Comparison of ENCODE assay signal across 14 cellular contexts in genomic region chr15:87369269-87369668, GRCh38.
DNase-seq lines count a peak whose midpoint lies in the region; ATAC-seq and TF ChIP-seq lines count a peak whose summit lies in the region.
"Had no signal": no experiment of that assay in that cellular context is flagged by ENCODE, and none has a peak within 500 bp of the region (broad histone marks: within the 10 kb centered on the region; RNA-seq: fewer than 3 reads in every experiment).

No MANE protein-coding gene starts in this region.

- TF ChIP-seq RAD21 in SK-N-SH (IDR thresholded peaks at IDR 0.05; ENCODE audit: low read length) = no peak

- H3K36me3 Mint-ChIP-seq in nephron progenitor cell (ENCODE audit: low read depth) = no peaks in the 10 kb centered on the region
- H3K36me3 Mint-ChIP-seq: activated naive CD8-positive, alpha-beta T cell treated with anti-CD3 and anti-CD28 coated beads, Interleukin-2, amount 10 ng/mL, durations not matched to agents 7 days and 5 days had no signal

- H3K4me1 ChIP-seq in SK-N-SH (ENCODE audit: control insufficient read depth in 1 of 2, insufficient read depth in 2 of 2, low read depth in 1 of 2, low read length in 1 of 2) = peaks cover 0 to 18% of the 10 kb centered on the region in 2 experiments; a peak in 1 of 4 replicates

- H3K27me3 Mint-ChIP-seq in nephron progenitor cell (ENCODE audit: low read depth, poor library complexity) = peaks cover 14% of the 10 kb centered on the region

- no peaks in the 10 kb centered on the region for H3K36me3 ChIP-seq in SK-N-SH (replicated peaks in 1 of 2; ENCODE audit: control insufficient read depth in 1 of 2, insufficient read depth in 2 of 2, low read length in 1 of 2)

- H3K4me1 Mint-ChIP-seq in nephron progenitor cell = no peaks in the 10 kb centered on the region
- H3K4me1 Mint-ChIP-seq: activated naive CD8-positive, alpha-beta T cell treated with anti-CD3 and anti-CD28 coated beads, Interleukin-2, amount 10 ng/mL, durations not matched to agents 7 days and 5 days had no signal

- H3K9me3 ChIP-seq in SK-N-SH = no peaks in the 10 kb centered on the region

- CTCF ChIA-PET in SK-N-SH (lab: Yijun Ruan, JAX) = no interaction called here

- TF ChIP-seq EP300 in SK-N-SH (IDR thresholded peaks at IDR 0.05; ENCODE audit: borderline replicate concordance in 1 of 2, low read depth in 1 of 2, low read length in 1 of 2) = peak; percentile 19 to 95; a peak in 3 of 4 replicates

- H3K9ac ChIP-seq in SK-N-SH = peak overlapping the region; percentile 51; the same call in 1 of the 2 replicates

- no peak overlapping the region for H3K4me3 Mint-ChIP-seq in nephron progenitor cell
- H3K4me3 Mint-ChIP-seq: activated naive CD8-positive, alpha-beta T cell treated with anti-CD3 and anti-CD28 coated beads, Interleukin-2, amount 10 ng/mL, durations not matched to agents 7 days and 5 days had no signal

- no peak overlapping the region for H3K4me3 ChIP-seq in SK-N-SH (ENCODE audit: low read depth in 2 of 2, low read length in 1 of 2)
- no peak overlapping the region for H3K4me3 ChIP-seq in skeletal muscle cell (ENCODE audit: low read depth, low read length)

- H3K9me2 ChIP-seq in SK-N-SH = no peaks in the 10 kb centered on the region

- ATAC-seq in GM21526 (IDR thresholded peaks at IDR 0.05; ENCODE audit: low FRiP score, unreplicated experiment) (no peak), GM18870 (IDR thresholded peaks at IDR 0.05; ENCODE audit: unreplicated experiment) (no peak)

- DNase-seq in H4 (ENCODE audit: low spot score) (peak; percentile 72), SK-N-SH (no peak), fibroblast of peridontal ligament (ENCODE audit: extremely low read depth) (peak; percentile 97), skeletal muscle cell (ENCODE audit: low read depth) (peak; percentile 72), HK-2 (ENCODE audit: unreplicated experiment) (no peak), nephron progenitor cell (no peak)
- DNase-seq: activated CD8-positive, alpha-beta memory T cell treated with anti-CD3 and anti-CD28 coated beads for 24 hours; activated naive CD8-positive, alpha-beta T cell treated with anti-CD3 and anti-CD28 coated beads, Interleukin-2, amount 10 ng/mL, durations not matched to agents 7 days and 5 days; kidney; NCI-H1105 treated with DMSO at 0.1 percent for 48 hours; NCI-H774; T-helper 2 cell had no signal

- no peaks in the 10 kb centered on the region for H4K20me1 ChIP-seq in SK-N-SH (ENCODE audit: insufficient read depth)

- H3K27ac Mint-ChIP-seq in nephron progenitor cell = no peak overlapping the region
- H3K27ac Mint-ChIP-seq: activated naive CD8-positive, alpha-beta T cell treated with anti-CD3 and anti-CD28 coated beads, Interleukin-2, amount 10 ng/mL, durations not matched to agents 7 days and 5 days had no signal

- peaks cover 36% of the 10 kb centered on the region for H3K9me3 Mint-ChIP-seq in nephron progenitor cell

- no peaks in the 10 kb centered on the region for H3K27me3 ChIP-seq in SK-N-SH (ENCODE audit: insufficient read depth)

- no peak overlapping the region for H3K4me2 ChIP-seq in SK-N-SH

- H3K79me2 ChIP-seq in SK-N-SH (ENCODE audit: insufficient read depth) = no peaks in the 10 kb centered on the region

- peak overlapping the region; percentile 47; the same call in 1 of the 2 replicates for H2AFZ ChIP-seq in SK-N-SH (ENCODE audit: low read depth)

- peaks cover 22% of the 10 kb centered on the region for H3F3A ChIP-seq in SK-N-SH (replicated peaks; ENCODE audit: insufficient read depth)

- TF ChIP-seq CTCF in SK-N-SH (IDR thresholded peaks at IDR 0.05) (no peak), nephron progenitor cell (IDR thresholded peaks at IDR 0.05) (no peak)

- H3K27ac ChIP-seq in SK-N-SH (ENCODE audit: low read depth in 2 of 2, low read length in 1 of 2) = peak overlapping the region in 1 of 2 experiments; percentile 80; a peak in 2 of 4 replicates

- POLR2A ChIA-PET in SK-N-SH (lab: Yijun Ruan, JAX) = no interaction called here

TF ChIP-seq in SK-N-SH, 30 proteins besides CTCF, POLR2A, EP300 and RAD21:
- TF ChIP-seq EZH2phosphoT487 (IDR thresholded peaks at IDR 0.05; ENCODE audit: borderline replicate concordance, low read depth) = no peak
- TF ChIP-seq USF1 (IDR thresholded peaks at IDR 0.05; ENCODE audit: borderline replicate concordance, low read depth) = no peak
- TF ChIP-seq MEF2A (IDR thresholded peaks at IDR 0.05; ENCODE audit: borderline replicate concordance, low read depth) = peak; percentile 61; the same call in 1 of the 2 replicates
- TF ChIP-seq POLR2AphosphoS5 (IDR thresholded peaks at IDR 0.05; ENCODE audit: low read depth, low read length) = peak; percentile 63; the same call in 1 of the 2 replicates
- TF ChIP-seq REST (IDR thresholded peaks at IDR 0.05; ENCODE audit: low read depth, low read length) = no peak
- TF ChIP-seq USF2 (IDR thresholded peaks at IDR 0.05; ENCODE audit: borderline replicate concordance, low read depth, low read length) = no peak
- peak; percentile 87 for TF ChIP-seq TCF12 (IDR thresholded peaks at IDR 0.05)
- TF ChIP-seq ZBTB33 (IDR thresholded peaks at IDR 0.05; ENCODE audit: borderline replicate concordance, low read depth) = no peak
- peak; percentile 99 for TF ChIP-seq JUND (IDR thresholded peaks at IDR 0.05)
- peak; percentile 68 for TF ChIP-seq NFIC (IDR thresholded peaks at IDR 0.05; ENCODE audit: borderline replicate concordance)
- TF ChIP-seq PBX3 (IDR thresholded peaks at IDR 0.05) = peak; percentile 83
- no peak for TF ChIP-seq FOXJ3 (CRISPR knock-in tag; IDR thresholded peaks at IDR 0.05)
- TF ChIP-seq RFX5 (IDR thresholded peaks at IDR 0.05; ENCODE audit: low read length) = no peak
- peak; percentile 98 for TF ChIP-seq TEAD4 (IDR thresholded peaks at IDR 0.05; ENCODE audit: borderline replicate concordance, insufficient read depth)
- peak; percentile 96 for TF ChIP-seq FOSL2 (IDR thresholded peaks at IDR 0.05; ENCODE audit: borderline replicate concordance, low read depth)

Comparison
In these comparisons a context has a peak if more than half of its experiments do, and no peak if none do; other contexts are left out.
1. DNase-seq: peak in H4 (single experiment), fibroblast of peridontal ligament (single experiment) and skeletal muscle cell (single experiment); none in SK-N-SH (single experiment), HK-2 (single experiment) and nephron progenitor cell (single experiment).